ENCODE assay signal across 8 cellular contexts in genomic region chr5:83554133-83554532, GRCh38.
"Had no signal": no experiment of that assay in that cellular context is flagged by ENCODE, and none has a peak within 500 bp of the region (broad histone marks: within the 10 kb centered on the region; RNA-seq: fewer than 3 reads in every experiment).

No MANE protein-coding gene starts in this region.

- H3K27me3 ChIP-seq: gastroesophageal sphincter, testis had no signal

- H3K4me1 ChIP-seq: testis had no signal

- H3K4me3 ChIP-seq: gastroesophageal sphincter, testis had no signal

- H3K27ac ChIP-seq: testis had no signal

- DNase-seq: activated effector memory CD4-positive, alpha-beta T cell treated with Interleukin-2 at 50 U/mL for 16 hours; activated T-cell treated with anti-CD3 and anti-CD28 coated beads, Interleukin-2, amount 50 U/mL, for 1 hour; hypothalamus; stimulated activated CD4-positive, alpha-beta T cell treated with anti-CD3 and anti-CD28 coated beads, Interleukin-15, amount 100 ng/mL, for 24 hours; stimulated activated CD4-positive, alpha-beta T cell treated with anti-CD3 and anti-CD28 coated beads, Interleukin-4, amount 100 ng/mL, for 24 hours; SW 1271; testis had no signal

- H3K9me3 ChIP-seq: gastroesophageal sphincter, testis had no signal

- H3K36me3 ChIP-seq: gastroesophageal sphincter had no signal
